In genomic region chr10:103894454-103894853, GRCh38 we compare ENCODE assay signal across 9 cellular contexts. TPM values are rescaled to one million over a fixed set of nuclear protein-coding genes. Genes with fewer than 3 reads are reported as not detected.
DNase-seq lines count a peak whose midpoint lies in the region; ATAC-seq and TF ChIP-seq lines count a peak whose summit lies in the region.
"Had no signal": no experiment of that assay in that cellular context is flagged by ENCODE, and none has a peak within 500 bp of the region (broad histone marks: within the 10 kb centered on the region; RNA-seq: fewer than 3 reads in every experiment).

No MANE protein-coding gene starts in this region.

- DNase-seq in Caki2 (ENCODE audit: low read depth) (peak; percentile 25), fibroblast of lung (ENCODE audit: low read depth in 2 of 2) (peak in 1 of 2 donors; percentile 52), ovary (no peak), SHP77 (lab: John Stamatoyannopoulos, UW) (no peak)

- peak overlapping the region; percentile 28 for H3K4me2 ChIP-seq in fibroblast of lung (ENCODE audit: extremely low read depth, insufficient read depth, low read length)

- H3K4me3 ChIP-seq in fibroblast of lung (replicated peaks in 1 of 4; ENCODE audit: control extremely low read depth in 1 of 4, insufficient read depth in 1 of 4, low read depth in 3 of 4, low read length in 4 of 4) (no peak overlapping the region), ovary (no peak overlapping the region)

- in situ Hi-C loops in Caki2 (cut with HindIII; ENCODE audit: low pct_unique_long_range_greater_than_20kb, low sequenced_read_pairs) = no loop called here

- H3K9me3 Mint-ChIP-seq in T-helper 1 cell treated with Interleukin-12 subunit alpha and Interleukin-12 subunit beta and Interleukin-4 antibody, amounts not matched to agents 30 μg/mL and 1 μg/mL, for 36 hours = no peaks in the 10 kb centered on the region
- H3K9me3 Mint-ChIP-seq: neural crest cell had no signal

- H3K27ac Mint-ChIP-seq in T-helper 1 cell treated with Interleukin-12 subunit alpha and Interleukin-12 subunit beta and Interleukin-4 antibody, amounts not matched to agents 30 μg/mL and 1 μg/mL, for 36 hours = peak overlapping the region; percentile 78

- no peak for TF ChIP-seq POLR2A in ovary (IDR thresholded peaks at IDR 0.05)

- H3K27me3 Mint-ChIP-seq in T-helper 1 cell treated with Interleukin-12 subunit alpha and Interleukin-12 subunit beta and Interleukin-4 antibody, amounts not matched to agents 30 μg/mL and 1 μg/mL, for 36 hours (ENCODE audit: low read depth) = no peaks in the 10 kb centered on the region

- no peak overlapping the region for H2AFZ ChIP-seq in fibroblast of lung (ENCODE audit: low read length)

- no peak overlapping the region for H3K9ac ChIP-seq in fibroblast of lung (ENCODE audit: insufficient read depth, low read length)

- ATAC-seq in GM21526 (IDR thresholded peaks at IDR 0.05; ENCODE audit: low FRiP score, unreplicated experiment) = no peak
- no peak for ATAC-seq in HG03139 (IDR thresholded peaks at IDR 0.05; ENCODE audit: unreplicated experiment)
- no peak for ATAC-seq in HG02759 (IDR thresholded peaks at IDR 0.05; ENCODE audit: unreplicated experiment)

- H3K79me2 ChIP-seq in fibroblast of lung (ENCODE audit: control insufficient read depth, insufficient read depth, low read length) = no peaks in the 10 kb centered on the region

- no peaks in the 10 kb centered on the region for H4K20me1 ChIP-seq in fibroblast of lung (ENCODE audit: control insufficient read depth, extremely low read depth, insufficient read depth, low read length)

- H3K4me1 ChIP-seq in fibroblast of lung (ENCODE audit: control insufficient read depth, extremely low read depth, insufficient read depth, low read length) = peaks cover 17% of the 10 kb centered on the region
- peaks cover 16% of the 10 kb centered on the region for H3K4me1 ChIP-seq in ovary (ENCODE audit: insufficient read depth)

- peak overlapping the region; percentile 65 for H3K27ac ChIP-seq in fibroblast of lung (ENCODE audit: insufficient read depth, low read length)
- peak overlapping the region; percentile 40 to 67 for H3K27ac ChIP-seq in ovary

- TF ChIP-seq CTCF in fibroblast of lung (conservative IDR thresholded peaks at IDR 0.05 in 1 of 2, IDR thresholded peaks at IDR 0.05 in 1 of 2; ENCODE audit: low read depth in 1 of 2, low read length in 2 of 2) (no peak), ovary (IDR thresholded peaks at IDR 0.05) (no peak)

- peak overlapping the region; percentile 27 for H3K4me3 Mint-ChIP-seq in T-helper 1 cell treated with Interleukin-12 subunit alpha and Interleukin-12 subunit beta and Interleukin-4 antibody, amounts not matched to agents 30 μg/mL and 1 μg/mL, for 36 hours
- H3K4me3 Mint-ChIP-seq: neural crest cell had no signal

- H3K36me3 ChIP-seq in fibroblast of lung (ENCODE audit: control insufficient read depth, insufficient read depth, low read length) = peaks cover 5% of the 10 kb centered on the region
- H3K36me3 ChIP-seq in ovary = no peaks in the 10 kb centered on the region

- TF ChIP-seq EP300 in ovary (IDR thresholded peaks at IDR 0.05) = no peak

- H3K27me3 ChIP-seq in fibroblast of lung (ENCODE audit: control insufficient read depth, insufficient read depth, low read length) = no peaks in the 10 kb centered on the region
- H3K27me3 ChIP-seq in ovary = no peaks in the 10 kb centered on the region

- H3K9me3 ChIP-seq in fibroblast of lung (ENCODE audit: control insufficient read depth, insufficient read depth, low read depth, low read length) = no peaks in the 10 kb centered on the region
- no peaks in the 10 kb centered on the region for H3K9me3 ChIP-seq in ovary

- intact Hi-C loops in ovary (cut with DNase I) = no loop called here

- H3K36me3 Mint-ChIP-seq in T-helper 1 cell treated with Interleukin-12 subunit alpha and Interleukin-12 subunit beta and Interleukin-4 antibody, amounts not matched to agents 30 μg/mL and 1 μg/mL, for 36 hours (ENCODE audit: low read depth) = peaks cover 56% of the 10 kb centered on the region

- H3K4me1 Mint-ChIP-seq in T-helper 1 cell treated with Interleukin-12 subunit alpha and Interleukin-12 subunit beta and Interleukin-4 antibody, amounts not matched to agents 30 μg/mL and 1 μg/mL, for 36 hours (ENCODE audit: low read depth) = peaks cover 46% of the 10 kb centered on the region

- WGBS in ovary, 3 donors = 11 to 17% (median 16%) methylated on average over 4 of the region's 4 CpGs

RNA-seq across cellular contexts. Expression of gene STN1, which starts 23.5 kb away (rescaled TPM):
- total RNA-seq in Caki2 (2014; rRNA removed; shearing (Covaris generic); ENCODE audit: low replicate concordance) = 34.5 and 46.1 TPM in 2 replicates
- total RNA-seq in fibroblast of lung = 27.0 and 36.5 TPM in 2 replicates
- 21.7 and 22.1 TPM in 2 replicates for polyA plus RNA-seq in fibroblast of lung
- 15.6 and 16.8 TPM in 2 replicates for polyA plus RNA-seq in fibroblast of lung (2012)
- 13.7 and 17.2 TPM in 2 replicates for polyA minus RNA-seq in fibroblast of lung (ENCODE audit: low replicate concordance)
- total RNA-seq in ovary = 10 to 100 TPM; 13.4 to 19.3 (median 17.3) TPM
- polyA plus RNA-seq in ovary = 10 to 100 TPM; 18.4 to 28.2 TPM

RNA-seq across cellular contexts. Expression of gene SH3PXD2A, which starts 39.1 kb away (rescaled TPM):
- total RNA-seq in Caki2 (2014; rRNA removed; shearing (Covaris generic); ENCODE audit: low replicate concordance) = 2.8 and 3.1 TPM in 2 replicates
- total RNA-seq in fibroblast of lung (26.2 and 33.2 TPM in 2 replicates), ovary (10 to 100 TPM; 15.3 to 82.9 (median 58.8) TPM)
- polyA plus RNA-seq in fibroblast of lung (20.2 and 25.5 TPM in 2 replicates), ovary (10 to 100 TPM; 29.3 to 37.4 TPM)
- polyA plus RNA-seq in fibroblast of lung (2012) = 23.5 and 36.1 TPM in 2 replicates
- 41.5 and 48.2 TPM in 2 replicates for polyA minus RNA-seq in fibroblast of lung (ENCODE audit: low replicate concordance)
